Comparison of ENCODE assay signal across 6 cellular contexts in genomic region chr17:81223758-81224122, GRCh38. TPM values are rescaled to one million over a fixed set of nuclear protein-coding genes. Genes with fewer than 3 reads are reported as not detected.
A peak's percentile ranks its signal among the peaks of the same experiment; 100 is the strongest.
DNase-seq lines count a peak whose midpoint lies in the region; ATAC-seq and TF ChIP-seq lines count a peak whose summit lies in the region.

No MANE protein-coding gene starts in this region.

- H3K27me3 ChIP-seq in heart left ventricle (no peaks in the 10 kb centered on the region), thymus (ENCODE audit: control insufficient read depth, insufficient read depth) (peaks cover 3% of the 10 kb centered on the region)

- no peak overlapping the region for H3K27ac Mint-ChIP-seq in endothelial cell (ENCODE audit: unreplicated experiment)

- no peak for TF ChIP-seq CTCF in heart left ventricle (IDR thresholded peaks at IDR 0.05)
- no peak for TF ChIP-seq CTCF in endothelial cell (IDR thresholded peaks at IDR 0.05; ENCODE audit: unreplicated experiment)

- H3K4me3 Mint-ChIP-seq in endothelial cell (ENCODE audit: unreplicated experiment), result peak overlapping the region; percentile 89

- whole genome bisulfite sequencing in heart left ventricle, 4 donors, result 32 to 56% (median 40%) methylated on average over 11 of the region's 11 CpGs
- WGBS in thymus, result 5% methylated on average over 11 of the region's 11 CpGs

- H3K36me3 ChIP-seq in heart left ventricle (peaks cover 0 to 12% (median 3%) of the 10 kb centered on the region in 9 donors), thymus (ENCODE audit: control insufficient read depth, insufficient read depth) (peaks cover 17% of the 10 kb centered on the region)

- TF ChIP-seq POLR2A in heart left ventricle (IDR thresholded peaks at IDR 0.05), result no peak

- H3K27me3 Mint-ChIP-seq in endothelial cell (ENCODE audit: unreplicated experiment), result peaks cover 2% of the 10 kb centered on the region

- H3K4me1 Mint-ChIP-seq in endothelial cell (ENCODE audit: unreplicated experiment), result peaks cover 9% of the 10 kb centered on the region

- no peaks in the 10 kb centered on the region for H3K9me3 Mint-ChIP-seq in endothelial cell (ENCODE audit: unreplicated experiment)

- peak in 1 of 5 donors; percentile 58 for DNase-seq in heart left ventricle
- DNase-seq in Right ventricle myocardium inferior (ENCODE audit: missing footprints), result no peak
- DNase-seq in endothelial cell (ENCODE audit: low spot score), result no peak
- no peak for DNase-seq in iPS-NIHi7 (ENCODE audit: extremely low spot score)
- DNase-seq in pons (ENCODE audit: low spot score), result no peak

- H3K9me3 ChIP-seq in heart left ventricle, result peaks cover 0 to 12% (median 0%) of the 10 kb centered on the region in 12 donors
- H3K9me3 ChIP-seq in thymus (ENCODE audit: control insufficient read depth), result no peaks in the 10 kb centered on the region

- H3K27ac ChIP-seq in heart left ventricle, result peak overlapping the region in 5 of 12 donors; percentile 11 to 58 (median 31)
- H3K27ac ChIP-seq in thymus (ENCODE audit: low read depth), result no peak overlapping the region

- H3K4me3 ChIP-seq in heart left ventricle (peak overlapping the region in 9 of 12 donors; percentile 60 to 94 (median 82)), thymus (ENCODE audit: low read length) (peak overlapping the region; percentile 37)

- peaks cover 13% of the 10 kb centered on the region for H3K36me3 Mint-ChIP-seq in endothelial cell (ENCODE audit: low read depth, unreplicated experiment)

- ATAC-seq in heart left ventricle (no peak), Right ventricle myocardium inferior (no peak)

- intact Hi-C loops in heart left ventricle (cut with DNase I), result no loop called here
- intact Hi-C loops in Right ventricle myocardium inferior (cut with DNase I), result no loop called here

- H3K4me1 ChIP-seq in heart left ventricle, result peaks cover 6 to 25% (median 18%) of the 10 kb centered on the region in 12 donors
- H3K4me1 ChIP-seq in thymus (ENCODE audit: control insufficient read depth, insufficient read depth, low read length), result peaks cover 10% of the 10 kb centered on the region

RNA-seq across cellular contexts. Expression of gene CEP131, which starts 1.0 kb away (rescaled TPM):
- 10 to 100 TPM in 3 of 9 donors, 1 to 10 TPM in 6; 7.0 to 15.8 (median 8.9) TPM for total RNA-seq in heart left ventricle
- polyA plus RNA-seq in heart left ventricle, result 10 to 100 TPM in 1 of 2 donors, 1 to 10 TPM in 1; 8.0 to 14.7 TPM
- total RNA-seq in Right ventricle myocardium inferior, result 8.9 TPM
- total RNA-seq in endothelial cell (ENCODE audit: unreplicated experiment), result 21.1 TPM
- polyA plus RNA-seq in thymus, result 13.3 TPM

RNA-seq across cellular contexts. Expression of gene TEPSIN, which starts 15.1 kb away (rescaled TPM):
- total RNA-seq in heart left ventricle (10 to 100 TPM in 5 of 9 donors, 1 to 10 TPM in 4; 6.8 to 16.0 (median 10.2) TPM), Right ventricle myocardium inferior (11.1 TPM), endothelial cell (ENCODE audit: unreplicated experiment) (43.8 TPM)
- polyA plus RNA-seq in heart left ventricle (10 to 100 TPM; 12.4 to 14.4 TPM), thymus (85.3 TPM)

RNA-seq across cellular contexts. Expression of gene NDUFAF8, which starts 15.4 kb away (rescaled TPM):
- total RNA-seq in heart left ventricle, result 10 to 100 TPM; 31.8 to 77.1 (median 50.2) TPM
- 10 to 100 TPM; 26.7 to 51.9 TPM for polyA plus RNA-seq in heart left ventricle
- total RNA-seq in Right ventricle myocardium inferior, result 58.0 TPM
- 31.2 TPM for total RNA-seq in endothelial cell (ENCODE audit: unreplicated experiment)
- 47.1 TPM for polyA plus RNA-seq in thymus

RNA-seq across cellular contexts. Expression of gene AATK, which starts 57.7 kb away (rescaled TPM):
- total RNA-seq in heart left ventricle (10 to 100 TPM in 2 of 9 donors, 1 to 10 TPM in 7; 3.6 to 12.0 (median 9.6) TPM), Right ventricle myocardium inferior (10.1 TPM), endothelial cell (ENCODE audit: unreplicated experiment) (7.7 TPM)
- polyA plus RNA-seq in heart left ventricle (1 to 10 TPM; 1.3 to 3.9 TPM), thymus (1.9 TPM)

RNA-seq across cellular contexts. Expression of gene PVALEF, which starts 58.4 kb away (rescaled TPM):
- total RNA-seq in heart left ventricle, result not detected
- polyA plus RNA-seq in heart left ventricle, result not detected
- not detected for total RNA-seq in Right ventricle myocardium inferior
- total RNA-seq in endothelial cell (ENCODE audit: unreplicated experiment), result not detected
- polyA plus RNA-seq in thymus, result 0.02 TPM
